ENCODE assay signal across 13 cellular contexts in the genomic region with DNA sequence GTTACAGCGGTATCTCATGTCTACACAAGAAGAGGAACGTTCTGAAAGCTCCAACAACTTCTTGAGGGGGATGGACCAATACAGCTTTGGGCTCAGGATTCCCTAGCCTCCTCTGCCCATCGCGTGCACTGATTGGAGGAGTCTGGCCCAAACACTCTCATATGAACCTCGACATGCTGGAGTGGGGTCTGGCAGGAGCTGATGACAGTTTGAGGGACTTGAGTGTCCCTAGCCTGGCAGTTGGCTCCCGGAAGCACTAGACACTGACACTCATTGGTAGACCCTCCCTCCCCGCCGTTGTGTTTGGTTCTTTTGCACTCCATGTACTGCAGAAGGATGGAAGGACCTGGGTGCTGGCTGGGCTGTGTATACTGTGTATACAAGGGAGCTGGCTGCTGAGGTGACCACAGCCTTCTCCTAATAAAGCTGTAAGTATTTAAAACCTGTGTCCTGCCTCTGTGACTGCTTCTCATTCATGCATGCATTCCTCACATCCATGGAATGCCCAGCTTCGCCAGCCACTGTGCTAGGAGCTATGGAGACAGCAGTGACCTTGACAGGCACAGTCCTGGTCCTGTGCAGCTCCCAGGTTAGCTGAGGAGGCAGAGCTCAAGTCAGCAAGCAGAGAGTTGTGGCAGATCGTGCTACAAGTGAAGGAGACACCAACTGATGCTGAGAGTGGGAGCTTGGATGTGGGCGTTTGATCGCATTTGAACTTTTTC. TPM values are rescaled to one million over a fixed set of nuclear protein-coding genes. Genes with fewer than 3 reads are reported as not detected.
DNase-seq lines count a peak whose midpoint lies in the region; ATAC-seq and TF ChIP-seq lines count a peak whose summit lies in the region.
"Had no signal": no experiment of that assay in that cellular context is flagged by ENCODE, and none has a peak within 500 bp of the region (broad histone marks: within the 10 kb centered on the region; RNA-seq: fewer than 3 reads in every experiment).

No MANE protein-coding gene starts in this region.

- peak; percentile 23 for DNase-seq in EL
- DNase-seq in astrocyte of the hippocampus (ENCODE audit: low read depth, low spot score): peak; percentile 80
- peak; percentile 60 for DNase-seq in hepatic stellate cell (ENCODE audit: low spot score)
- peak; percentile 23 for DNase-seq in retinal pigment epithelial cell (ENCODE audit: low read depth)
- DNase-seq in NCI-H2171 (lab: John Stamatoyannopoulos, UW): no peak
- no peak for DNase-seq in cerebellum (ENCODE audit: low spot score)
- DNase-seq in hippocampal formation (lab: John Stamatoyannopoulos, UW): no peak
- DNase-seq: activated naive CD8-positive, alpha-beta T cell treated with anti-CD3 and anti-CD28 coated beads, Interleukin-2, amount 10 ng/mL, durations not matched to agents 7 days and 5 days; mammary epithelial cell had no signal

- no peak overlapping the region for H3K4me3 ChIP-seq in retinal pigment epithelial cell (ENCODE audit: low read length)

- no peak for TF ChIP-seq CTCF in retinal pigment epithelial cell (conservative IDR thresholded peaks at IDR 0.05; ENCODE audit: low read depth, low read length)

- no peak for ATAC-seq in GM21723 (IDR thresholded peaks at IDR 0.05; ENCODE audit: unreplicated experiment)
- ATAC-seq: stimulated activated effector memory CD8-positive, alpha-beta T cell treated with anti-CD3 and anti-CD28 coated beads, Interleukin-12 subunit alpha, Interleukin-12 subunit beta, amount 100 ng/mL, for 72 hours had no signal

RNA-seq across cellular contexts. Expression of a gene that starts 27.9 kb away (rescaled TPM):
- 7.3 TPM for total RNA-seq in cerebellum
- total RNA-seq: SK-MEL-5 had no signal

RNA-seq across cellular contexts. Expression of a gene that starts 48.0 kb away (rescaled TPM):
- total RNA-seq in cerebellum: 1.5 TPM
- total RNA-seq: activated naive CD8-positive, alpha-beta T cell treated with anti-CD3 and anti-CD28 coated beads, Interleukin-2, amount 10 ng/mL, durations not matched to agents 7 days and 5 days; Daoy had no signal

Comparison
In these comparisons a context has a peak if more than half of its experiments do, and no peak if none do; other contexts are left out.
1. DNase-seq: peak in EL (single experiment), astrocyte of the hippocampus (single experiment), hepatic stellate cell (single experiment) and retinal pigment epithelial cell (single experiment); none in NCI-H2171 (single experiment), cerebellum (single experiment) and hippocampal formation (0 of 2).